Comparison of ENCODE assay signal across 18 cellular contexts in the genomic region with DNA sequence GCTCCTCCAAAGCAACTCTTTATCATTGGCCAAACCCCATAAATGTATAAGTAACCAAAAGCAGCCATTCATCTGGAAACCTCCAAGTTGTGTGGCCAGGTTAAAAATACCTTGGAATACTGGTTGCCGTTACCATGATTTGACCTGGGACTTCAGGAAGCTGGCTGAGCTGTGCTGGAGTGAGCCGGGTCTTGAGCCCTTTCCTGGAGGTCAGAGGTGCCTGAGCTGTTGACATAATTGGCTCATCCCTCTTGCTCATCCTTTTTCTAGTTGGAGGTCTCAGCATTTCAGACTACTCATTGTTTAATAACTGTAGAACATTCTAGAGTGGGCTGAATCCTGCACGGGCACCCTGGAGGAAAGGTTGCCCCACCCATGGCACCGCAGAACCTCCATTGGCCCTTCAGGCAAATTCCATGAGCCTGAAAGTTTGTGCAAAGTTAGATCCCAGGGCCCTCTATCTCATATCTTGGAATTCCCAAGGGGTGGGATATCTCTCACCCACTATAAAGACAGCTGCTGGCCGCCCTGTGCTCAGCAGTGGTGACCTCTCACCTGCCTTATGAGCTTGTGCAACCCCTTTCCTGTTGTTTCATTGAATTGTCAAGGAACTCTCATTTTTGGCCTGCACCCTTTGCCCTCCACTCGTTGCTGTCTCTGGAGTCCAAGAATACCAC.
"Had no signal": no experiment of that assay in that cellular context is flagged by ENCODE, and none has a peak within 500 bp of the region (broad histone marks: within the 10 kb centered on the region; RNA-seq: fewer than 3 reads in every experiment).

No MANE protein-coding gene starts in this region.

- H3K4me1 ChIP-seq: left ventricle myocardium inferior had no signal

- H3K9me3 Mint-ChIP-seq: natural killer cell treated with Interleukin-12 subunit alpha and Interleukin-12 subunit beta and Interleukin-15 and Interleukin-18, amount 100 ng/mL, for 72 hours had no signal

- H3K36me3 ChIP-seq: adrenal gland had no signal

- H3K9me3 ChIP-seq: adrenal gland, esophagus muscularis mucosa, upper lobe of left lung had no signal

- ATAC-seq: activated naive CD4-positive, alpha-beta T cell treated with anti-CD3 and anti-CD28 coated beads, Interleukin-2, amount 50 U/mL, for 72 hours; activated T-cell treated with anti-CD3 and anti-CD28 coated beads, Interleukin-2, amount 50 U/mL, for 72 hours; natural killer cell treated with Interleukin-12 subunit alpha and Interleukin-12 subunit beta and Interleukin-15 and Interleukin-18, amount 100 ng/mL, for 72 hours; stimulated activated naive CD8-positive, alpha-beta T cell treated with anti-CD3 and anti-CD28 coated beads, Interleukin-15, Interleukin-2, amounts not matched to agents 100 U/mL and 50 U/mL, for 24 hours had no signal

- H3K27ac ChIP-seq: esophagus muscularis mucosa, heart right ventricle, left ventricle myocardium inferior had no signal

- H3K27ac Mint-ChIP-seq: activated naive CD4-positive, alpha-beta T cell treated with anti-CD3 and anti-CD28 coated beads, Interleukin-2, amount 50 U/mL, for 72 hours; activated T-cell treated with anti-CD3 and anti-CD28 coated beads, Interleukin-2, amount 50 U/mL, for 72 hours; natural killer cell treated with Interleukin-12 subunit alpha and Interleukin-12 subunit beta and Interleukin-15 and Interleukin-18, amount 100 ng/mL, for 72 hours had no signal

- H3K4me3 ChIP-seq: adrenal gland, esophagus muscularis mucosa, heart right ventricle, left ventricle myocardium inferior, upper lobe of left lung had no signal

- H3K4me3 Mint-ChIP-seq: activated T-cell treated with anti-CD3 and anti-CD28 coated beads, Interleukin-2, amount 50 U/mL, for 72 hours; natural killer cell treated with Interleukin-12 subunit alpha and Interleukin-12 subunit beta and Interleukin-15 and Interleukin-18, amount 100 ng/mL, for 72 hours had no signal

- H3K27me3 ChIP-seq: adrenal gland, esophagus muscularis mucosa, heart right ventricle, upper lobe of left lung had no signal

- DNase-seq: activated CD4-positive, CD25-positive, alpha-beta regulatory T cell treated with anti-CD3 and anti-CD28 coated beads, Interleukin-2, amount 50 U/mL, for 72 hours; activated gamma-delta T cell treated with Interleukin-2 at 50 U/mL for 16 hours; activated T-cell treated with anti-CD3 and anti-CD28 coated beads, Interleukin-2, amount 50 U/mL, for 72 hours; adrenal gland; dermis blood vessel endothelial cell; effector memory CD4-positive, alpha-beta T cell; heart right ventricle; left ventricle myocardium inferior; nucleus accumbens; posterior cingulate gyrus; retina; stimulated activated CD4-positive, alpha-beta T cell treated with anti-CD3 and anti-CD28 coated beads, Interleukin-2, amount 100 ng/mL, for 24 hours; stimulated activated naive CD8-positive, alpha-beta T cell treated with anti-CD3 and anti-CD28 coated beads, Interleukin-15, Interleukin-2, amounts not matched to agents 100 U/mL and 50 U/mL, for 24 hours; T1000 had no signal
